ENCODE assay signal across 8 cellular contexts in genomic region chr18:3012920-3013810, GRCh38. TPM values are rescaled to one million over a fixed set of nuclear protein-coding genes. Genes with fewer than 3 reads are reported as not detected.
DNase-seq lines count a peak whose midpoint lies in the region; ATAC-seq and TF ChIP-seq lines count a peak whose summit lies in the region.

TSS of gene LPIN2 (minus strand) at chr18:3013144. CDS start at chr18:2960840, 52,304 bp downstream.

- DNase-seq in GM06990 (ENCODE audit: extremely low read depth, insufficient read length) = peak; percentile 98
- peak; percentile 88 for DNase-seq in NCI-H1048 (lab: John Stamatoyannopoulos, UW)
- DNase-seq in SK-N-MC (ENCODE audit: low read depth, low spot score) = peak; percentile 92
- peak; percentile 97 for DNase-seq in activated naive CD4-positive, alpha-beta T cell treated with anti-CD3 and anti-CD28 coated beads, Interleukin-2, amount 10 ng/mL, durations not matched to agents 7 days and 5 days

- H3K27me3 ChIP-seq in GM06990 (replicated peaks; ENCODE audit: control insufficient read depth, insufficient read depth, low read length) (no peaks in the 10 kb centered on the region), gastroesophageal sphincter (no peaks in the 10 kb centered on the region), neutrophil (no peaks in the 10 kb centered on the region)

- H3K36me3 ChIP-seq in GM06990 (ENCODE audit: control insufficient read depth, insufficient read depth, low read length) (no peaks in the 10 kb centered on the region), SK-N-MC (ENCODE audit: insufficient read depth, low read length) (peaks cover 17% of the 10 kb centered on the region; the same call in 1 of the 2 replicates), gastroesophageal sphincter (peaks cover 0 to 8% of the 10 kb centered on the region in 2 donors), neutrophil (peaks cover 21% of the 10 kb centered on the region)

- H3K4me1 Mint-ChIP-seq in activated naive CD4-positive, alpha-beta T cell treated with anti-CD3 and anti-CD28 coated beads, Interleukin-2, amount 10 ng/mL, durations not matched to agents 7 days and 5 days = peaks cover 70% of the 10 kb centered on the region

- peak within 1 kb of the TSS; percentile 55 for H3K9ac ChIP-seq in SK-N-MC (ENCODE audit: insufficient read length)

- peak within 1 kb of the TSS; percentile 84 for H3K27ac ChIP-seq in SK-N-MC
- H3K27ac ChIP-seq in gastroesophageal sphincter = peak within 1 kb of the TSS; percentile 90 to 99 (median 98)
- peak within 1 kb of the TSS; percentile 95 for H3K27ac ChIP-seq in neutrophil

- TF ChIP-seq POLR2A in gastroesophageal sphincter (IDR thresholded peaks at IDR 0.05) = peak; percentile 72 to 75

- H3K9me3 ChIP-seq in SK-N-MC (ENCODE audit: low read depth, low read length) = no peaks in the 10 kb centered on the region
- no peaks in the 10 kb centered on the region for H3K9me3 ChIP-seq in gastroesophageal sphincter
- no peaks in the 10 kb centered on the region for H3K9me3 ChIP-seq in neutrophil

- H3K4me1 ChIP-seq in gastroesophageal sphincter = peaks cover 5 to 73% (median 10%) of the 10 kb centered on the region in 3 donors
- H3K4me1 ChIP-seq in neutrophil (ENCODE audit: control insufficient read depth in 1 of 2, insufficient read depth in 1 of 2, low read depth in 1 of 2, low read length in 1 of 2) = peaks cover 90 to 91% of the 10 kb centered on the region in 2 experiments

- H3K4me3 Mint-ChIP-seq in activated naive CD4-positive, alpha-beta T cell treated with anti-CD3 and anti-CD28 coated beads, Interleukin-2, amount 10 ng/mL, durations not matched to agents 7 days and 5 days = peak within 1 kb of the TSS; percentile 83

- H3K36me3 Mint-ChIP-seq in activated naive CD4-positive, alpha-beta T cell treated with anti-CD3 and anti-CD28 coated beads, Interleukin-2, amount 10 ng/mL, durations not matched to agents 7 days and 5 days = peaks cover 34% of the 10 kb centered on the region

- no peaks in the 10 kb centered on the region for H3K27me3 Mint-ChIP-seq in activated naive CD4-positive, alpha-beta T cell treated with anti-CD3 and anti-CD28 coated beads, Interleukin-2, amount 10 ng/mL, durations not matched to agents 7 days and 5 days

- TF ChIP-seq EP300 in gastroesophageal sphincter (IDR thresholded peaks at IDR 0.05) = no peak

- WGBS in gastroesophageal sphincter (ENCODE audit: low coverage in 1 of 2), 2 donors = 0 to 9% methylated on average over 4 to 6 of the region's 93 CpGs

- CTCF ChIA-PET in activated naive CD4-positive, alpha-beta T cell treated with anti-CD3 and anti-CD28 coated beads, Interleukin-2, amount 10 ng/mL, durations not matched to agents 7 days and 5 days (lab: Charles Lee) = interaction anchor here (1.2 to 7.9 kb wide), 2 partner anchors 18 to 48 kb away, joined by 3 to 80 read pairs; no protein-coding TSS in a partner anchor

- peak within 1 kb of the TSS; percentile 75 for H3K4me3 ChIP-seq in GM06990 (replicated peaks; ENCODE audit: low read depth, low read length)
- H3K4me3 ChIP-seq in SK-N-MC = peak within 1 kb of the TSS; percentile 79
- peak within 1 kb of the TSS; percentile 97 to 99 for H3K4me3 ChIP-seq in gastroesophageal sphincter
- peak within 1 kb of the TSS; percentile 82 to 84 for H3K4me3 ChIP-seq in neutrophil (ENCODE audit: low read depth in 1 of 2, low read length in 1 of 2)

- no peak for TF ChIP-seq CTCF in GM06990 (IDR thresholded peaks at IDR 0.05; ENCODE audit: insufficient read depth, low read length, poor library complexity, severe bottlenecking)
- TF ChIP-seq CTCF in gastroesophageal sphincter (IDR thresholded peaks at IDR 0.05) = no peak
- TF ChIP-seq CTCF in neutrophil (IDR thresholded peaks at IDR 0.05) = no peak
- no peak for TF ChIP-seq CTCF in subcutaneous adipose tissue (IDR thresholded peaks at IDR 0.05; ENCODE audit: low read depth)

- H3K27ac Mint-ChIP-seq in activated naive CD4-positive, alpha-beta T cell treated with anti-CD3 and anti-CD28 coated beads, Interleukin-2, amount 10 ng/mL, durations not matched to agents 7 days and 5 days = peak within 1 kb of the TSS; percentile 90

- ATAC-seq in HG02588 (IDR thresholded peaks at IDR 0.05; ENCODE audit: unreplicated experiment) (peak; percentile 86), gastroesophageal sphincter (peak; percentile 94)

- H3K9me3 Mint-ChIP-seq in activated naive CD4-positive, alpha-beta T cell treated with anti-CD3 and anti-CD28 coated beads, Interleukin-2, amount 10 ng/mL, durations not matched to agents 7 days and 5 days = no peaks in the 10 kb centered on the region

RNA-seq across cellular contexts. Expression of gene LPIN2, which starts in this region (rescaled TPM):
- 10 to 100 TPM; 17.6 to 34.3 (median 25.6) TPM for total RNA-seq in gastroesophageal sphincter
- 10 to 100 TPM; 23.8 to 33.3 (median 29.1) TPM for total RNA-seq in subcutaneous adipose tissue

Comparison
In these comparisons a context has a peak if more than half of its experiments do, and no peak if none do; other contexts are left out.
1. Peak in every context shown above with its lines: DNase-seq, ATAC-seq, H3K4me3 ChIP-seq and H3K27ac ChIP-seq.